ENCODE assay signal across 8 cellular contexts in the genomic region with DNA sequence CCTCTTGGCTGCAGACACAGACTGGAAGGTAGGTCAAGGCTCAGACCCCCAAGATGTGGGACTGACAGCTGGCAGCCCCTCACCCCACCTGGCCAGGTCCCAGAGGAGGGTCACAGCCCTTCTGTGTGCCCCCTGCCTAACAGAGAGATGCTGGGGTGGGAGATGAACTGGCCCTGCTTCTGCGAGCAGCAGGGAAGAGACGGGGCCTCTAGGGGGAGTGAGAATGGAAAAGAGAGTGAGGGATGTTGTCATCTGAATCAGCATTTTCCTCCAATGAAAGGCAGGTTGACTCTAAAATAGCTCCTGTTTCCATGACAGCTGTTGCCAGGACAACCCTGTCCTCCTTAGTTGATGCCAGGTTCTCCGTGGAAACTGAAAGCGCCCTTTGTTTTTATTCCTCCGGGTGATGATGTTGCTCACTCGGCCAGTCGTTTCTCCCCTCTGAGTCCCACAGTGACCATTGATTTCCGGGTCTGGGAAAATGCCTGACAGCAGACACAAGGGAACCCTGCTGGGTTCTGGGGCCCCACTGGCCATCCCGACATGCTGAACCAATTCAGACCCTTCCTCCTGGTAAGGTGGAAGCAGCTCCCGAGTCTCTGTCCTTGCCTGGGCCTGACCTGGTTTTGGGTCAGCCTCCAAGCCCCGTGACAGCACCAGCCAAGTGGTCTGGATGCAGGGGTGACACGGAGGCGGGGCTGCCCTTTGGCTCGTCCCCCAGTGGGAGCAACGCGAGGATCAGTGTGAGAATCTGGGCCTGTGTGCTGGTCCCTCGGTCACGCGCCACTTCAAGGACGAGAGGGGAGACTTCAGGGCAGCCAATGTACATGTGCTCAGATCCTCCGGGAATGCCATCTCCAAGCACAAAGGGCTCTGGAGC. TPM values are rescaled to one million over a fixed set of nuclear protein-coding genes. Genes with fewer than 3 reads are reported as not detected.
DNase-seq lines count a peak whose midpoint lies in the region; ATAC-seq and TF ChIP-seq lines count a peak whose summit lies in the region.

No MANE protein-coding gene starts in this region.

- no peaks in the 10 kb centered on the region for H3K79me2 ChIP-seq in fibroblast of lung (ENCODE audit: control insufficient read depth, insufficient read depth, low read length)

- ATAC-seq in GM19463 (IDR thresholded peaks at IDR 0.05; ENCODE audit: unreplicated experiment) (peak; percentile 62), naive B cell (ENCODE audit: low read depth in 2 of 2) (peak; percentile 56)

- H3K9me3 Mint-ChIP-seq in naive B cell: no peaks in the 10 kb centered on the region

- peak overlapping the region; percentile 82 for H3K9ac ChIP-seq in fibroblast of lung (ENCODE audit: insufficient read depth, low read length)

- H3K27me3 ChIP-seq in HL-60 (ENCODE audit: insufficient read depth, poor library complexity, severe bottlenecking): peaks cover 13% of the 10 kb centered on the region
- no peaks in the 10 kb centered on the region for H3K27me3 ChIP-seq in fibroblast of lung (ENCODE audit: control insufficient read depth, insufficient read depth, low read length)
- H3K27me3 ChIP-seq in suprapubic skin: peaks cover 2% of the 10 kb centered on the region

- peaks cover 0 to 29% (median 16%) of the 10 kb centered on the region in 3 donors for H3K27me3 Mint-ChIP-seq in naive B cell

- no peaks in the 10 kb centered on the region for H3K9me3 ChIP-seq in fibroblast of lung (ENCODE audit: control insufficient read depth, insufficient read depth, low read depth, low read length)
- no peaks in the 10 kb centered on the region for H3K9me3 ChIP-seq in suprapubic skin

- H3K27ac ChIP-seq in HL-60 (replicated peaks) (no peak overlapping the region), fibroblast of lung (ENCODE audit: insufficient read depth, low read length) (peak overlapping the region; percentile 96), suprapubic skin (no peak overlapping the region)

- H3K27ac Mint-ChIP-seq in naive B cell: peak overlapping the region in 1 of 6 donors; percentile 81

- H2AFZ ChIP-seq in fibroblast of lung (ENCODE audit: low read length): peak overlapping the region; percentile 98

- H3K4me3 ChIP-seq in HL-60 (replicated peaks; ENCODE audit: insufficient read depth, low read length) (no peak overlapping the region), fibroblast of lung (replicated peaks in 1 of 4; ENCODE audit: control extremely low read depth in 1 of 4, insufficient read depth in 1 of 4, low read depth in 3 of 4, low read length in 4 of 4) (peak overlapping the region in 3 of 4 experiments; percentile 6 to 42 (median 41)), suprapubic skin (no peak overlapping the region)

- TF ChIP-seq CTCF in HL-60 (IDR thresholded peaks at IDR 0.05; ENCODE audit: insufficient read depth, low read length): peak; percentile 26
- peak; percentile 68 to 71 for TF ChIP-seq CTCF in fibroblast of lung (conservative IDR thresholded peaks at IDR 0.05 in 1 of 2, IDR thresholded peaks at IDR 0.05 in 1 of 2; ENCODE audit: low read depth in 1 of 2, low read length in 2 of 2)
- peak; percentile 3 to 33 for TF ChIP-seq CTCF in suprapubic skin (IDR thresholded peaks at IDR 0.05)

- no peaks in the 10 kb centered on the region for H3K36me3 Mint-ChIP-seq in naive B cell

- no peak for TF ChIP-seq POLR2A in suprapubic skin (IDR thresholded peaks at IDR 0.05)

- 32% methylated on average over 21 of the region's 21 CpGs for WGBS in suprapubic skin

- peak overlapping the region; percentile 97 for H3K4me2 ChIP-seq in fibroblast of lung (ENCODE audit: extremely low read depth, insufficient read depth, low read length)

- H3K4me3 Mint-ChIP-seq in naive B cell: peak overlapping the region in 1 of 8 donors; percentile 72

- DNase-seq in CD1c-positive myeloid dendritic cell (ENCODE audit: extremely low spot score) (peak; percentile 75), HL-60 (ENCODE audit: low read depth in 1 of 2, low spot score in 1 of 2) (peak; percentile 67 to 69), NCI-H82 (lab: John Stamatoyannopoulos, UW) (peak; percentile 76), activated T-cell treated with anti-CD3 and anti-CD28 coated beads for 24 hours (ENCODE audit: low read depth) (peak; percentile 61), fibroblast of lung (ENCODE audit: low read depth in 2 of 2) (peak; percentile 97), naive B cell (no peak), suprapubic skin (ENCODE audit: low spot score in 2 of 2) (peak in 1 of 2 donors; percentile 60)

- H3K4me1 ChIP-seq in fibroblast of lung (ENCODE audit: control insufficient read depth, extremely low read depth, insufficient read depth, low read length): peaks cover 8% of the 10 kb centered on the region
- H3K4me1 ChIP-seq in suprapubic skin: peaks cover 3% of the 10 kb centered on the region

- no peaks in the 10 kb centered on the region for H3K36me3 ChIP-seq in fibroblast of lung (ENCODE audit: control insufficient read depth, insufficient read depth, low read length)
- no peaks in the 10 kb centered on the region for H3K36me3 ChIP-seq in suprapubic skin

- peaks cover 6 to 22% (median 12%) of the 10 kb centered on the region in 3 donors for H3K4me1 Mint-ChIP-seq in naive B cell

- no peaks in the 10 kb centered on the region for H4K20me1 ChIP-seq in fibroblast of lung (ENCODE audit: control insufficient read depth, extremely low read depth, insufficient read depth, low read length)

- TF ChIP-seq EP300 in suprapubic skin (IDR thresholded peaks at IDR 0.05): no peak

RNA-seq across cellular contexts. Expression of gene NDRG4, which starts 4.7 kb away (rescaled TPM):
- total RNA-seq in fibroblast of lung (1.8 and 5.1 TPM in 2 replicates), suprapubic skin (10 to 100 TPM; 42.5 to 70.3 (median 50.7) TPM)
- polyA plus RNA-seq in fibroblast of lung (4.0 and 8.3 TPM in 2 replicates), naive B cell (ENCODE audit: low read depth in 6 of 6) (under 1 TPM in 3 of 6 donors, not detected in 3; 0.17 to 0.79 (median 0.27) TPM)
- 4.4 and 7.8 TPM in 2 replicates for polyA plus RNA-seq in fibroblast of lung (2012)
- polyA minus RNA-seq in fibroblast of lung (ENCODE audit: low replicate concordance): 18.1 and 53.4 TPM in 2 replicates

RNA-seq across cellular contexts. Expression of gene SETD6, which starts 20.1 kb away (rescaled TPM):
- total RNA-seq in fibroblast of lung (7.9 and 8.2 TPM in 2 replicates), suprapubic skin (10 to 100 TPM; 42.6 to 71.8 (median 51.7) TPM)
- polyA plus RNA-seq in fibroblast of lung (6.3 and 7.2 TPM in 2 replicates), naive B cell (ENCODE audit: low read depth in 6 of 6) (1 to 10 TPM; 1.3 to 9.6 (median 7.6) TPM)
- 5.8 and 6.7 TPM in 2 replicates for polyA plus RNA-seq in fibroblast of lung (2012)
- polyA minus RNA-seq in fibroblast of lung (ENCODE audit: low replicate concordance): 5.2 and 7.8 TPM in 2 replicates

Comparison
In these comparisons a context has a peak if more than half of its experiments do, and no peak if none do; other contexts are left out.
1. H3K4me3 ChIP-seq: peak in fibroblast of lung (3 of 4); none in HL-60 (single experiment) and suprapubic skin (single experiment).
2. CTCF ChIP-seq: peak in every context shown above with its lines; median percentile 70 in fibroblast of lung; 26 in HL-60; 18 in suprapubic skin.